28 cellular contexts compared by ENCODE assay signal in genomic region chr5:74161171-74161570, GRCh38.
"Had no signal": no experiment of that assay in that cellular context is flagged by ENCODE, and none has a peak within 500 bp of the region (broad histone marks: within the 10 kb centered on the region; RNA-seq: fewer than 3 reads in every experiment).

No MANE protein-coding gene starts in this region.

- H3K4me2 ChIP-seq: smooth muscle cell had no signal

- DNase-seq: effector memory CD4-positive, alpha-beta T cell; glutamatergic neuron; heart right ventricle; hippocampal formation; left cardiac atrium; left lung; mesenchymal stem cell; mucosa of descending colon; naive B cell; pancreas; retina; right lobe of liver; stimulated activated CD4-positive, alpha-beta T cell treated with anti-CD3 and anti-CD28 coated beads, Interleukin-12 subunit alpha, Interleukin-12 subunit beta, amount 100 ng/mL, for 4 hours; stimulated activated CD4-positive, alpha-beta T cell treated with anti-CD3 and anti-CD28 coated beads, Interleukin-1b, Interleukin-23, amount 100 ng/mL, for 48 hours; stimulated activated CD4-positive, alpha-beta T cell treated with anti-CD3 and anti-CD28 coated beads, Interleukin-4, amount 100 ng/mL, for 1 hour; stimulated activated CD8-positive, alpha-beta memory T cell treated with anti-CD3 and anti-CD28 coated beads, Interleukin-4, amount 100 ng/mL, for 48 hours; stimulated activated naive CD4-positive, alpha-beta T cell; stimulated activated naive CD8-positive, alpha-beta T cell treated with anti-CD3 and anti-CD28 coated beads, Interleukin-15, amount 100 ng/mL, for 72 hours; transverse colon; upper lobe of right lung; uterus had no signal

- ATAC-seq: foreskin keratinocyte; gastroesophageal sphincter; heart right ventricle; left cardiac atrium; left lung; mucosa of descending colon; natural killer cell treated with Interleukin-12 subunit alpha and Interleukin-12 subunit beta and Interleukin-15 and Interleukin-18, amount 100 ng/mL, for 72 hours; pancreas; right lobe of liver; stimulated activated naive CD8-positive, alpha-beta T cell treated with anti-CD3 and anti-CD28 coated beads, Interleukin-15, amount 100 ng/mL, for 72 hours; upper lobe of right lung had no signal

- H3K4me1 ChIP-seq: foreskin keratinocyte, left lung, pancreas, right lobe of liver, upper lobe of right lung, uterus had no signal

- H3K36me3 ChIP-seq: esophagus muscularis mucosa, gastroesophageal sphincter, heart right ventricle, left lung, neutrophil, pancreas, right lobe of liver, suprapubic skin, transverse colon, upper lobe of right lung, uterus had no signal

- H3K27me3 ChIP-seq: esophagus muscularis mucosa, foreskin keratinocyte, gastroesophageal sphincter, heart right ventricle, left lung, neutrophil, pancreas, right lobe of liver, transverse colon, upper lobe of right lung, uterus had no signal

- H3K9me3 ChIP-seq: esophagus muscularis mucosa, gastroesophageal sphincter, heart right ventricle, left lung, mucosa of descending colon, neutrophil, pancreas, right lobe of liver, suprapubic skin, transverse colon, upper lobe of right lung, uterus had no signal

- H3K27ac ChIP-seq: esophagus muscularis mucosa, foreskin keratinocyte, gastroesophageal sphincter, heart right ventricle, left lung, neutrophil, pancreas, right lobe of liver, suprapubic skin, transverse colon, upper lobe of right lung, uterus had no signal

- H3K4me3 ChIP-seq: esophagus muscularis mucosa, gastroesophageal sphincter, heart right ventricle, left lung, mucosa of descending colon, pancreas, right lobe of liver, smooth muscle cell, suprapubic skin, transverse colon, upper lobe of right lung, uterus had no signal
